ENCODE assay signal across 8 cellular contexts in genomic region chr9:94207781-94208180, GRCh38.
"Had no signal": no experiment of that assay in that cellular context is flagged by ENCODE, and none has a peak within 500 bp of the region (broad histone marks: within the 10 kb centered on the region; RNA-seq: fewer than 3 reads in every experiment).

No MANE protein-coding gene starts in this region.

- DNase-seq: GM23248, GOT3, H7, IMR-90, KBM-7 had no signal

- H3K9ac ChIP-seq: GM23248 had no signal

- H2AFZ ChIP-seq: GM23248 had no signal

- H3K4me3 ChIP-seq: GM23248, HAP-1 had no signal

- H3K36me3 ChIP-seq: HAP-1 had no signal

- H3K4me1 ChIP-seq: HAP-1 had no signal

- ATAC-seq: HCT116 had no signal

- H3K27ac ChIP-seq: GM23248, HL-60 had no signal

- H3K9me3 ChIP-seq: HAP-1 had no signal
